17 cellular contexts compared by ENCODE assay signal in genomic region chr6:157596886-157597285, GRCh38.
A peak's percentile ranks its signal among the peaks of the same experiment; 100 is the strongest.
DNase-seq lines count a peak whose midpoint lies in the region; ATAC-seq and TF ChIP-seq lines count a peak whose summit lies in the region.
"Had no signal": no experiment of that assay in that cellular context is flagged by ENCODE, and none has a peak within 500 bp of the region (broad histone marks: within the 10 kb centered on the region; RNA-seq: fewer than 3 reads in every experiment).

No MANE protein-coding gene starts in this region.

- in situ Hi-C loops in transverse colon (cut with MboI; ENCODE audit: low pct_ligation_motif_present in 1 of 4, low pct_unique_long_range_greater_than_20kb in 1 of 4, low sequenced_read_pairs in 3 of 4): loop anchor here in 1 of 4 donors (25.0 kb wide), 1 partner anchor 210 kb away; the partner anchor contains the start of gene ZDHHC14

- H3K27me3 ChIP-seq in transverse colon (no peaks in the 10 kb centered on the region), spleen (replicated peaks in 1 of 7) (no peaks in the 10 kb centered on the region)
- H3K27me3 ChIP-seq: ascending aorta, BLaER1 had no signal

- H3K4me1 ChIP-seq in transverse colon (peaks cover 2 to 15% (median 9%) of the 10 kb centered on the region in 4 donors), spleen (peaks cover 0 to 25% (median 10%) of the 10 kb centered on the region in 6 donors)
- H3K4me1 ChIP-seq: ascending aorta had no signal

- TF ChIP-seq CTCF in LNCaP clone FGC (IDR thresholded peaks at IDR 0.05; ENCODE audit: control insufficient read depth, extremely low read depth, insufficient read depth) (no peak), coronary artery (IDR thresholded peaks at IDR 0.05) (no peak), transverse colon (IDR thresholded peaks at IDR 0.05) (no peak), spleen (IDR thresholded peaks at IDR 0.05 in 8 of 11, conservative IDR thresholded peaks at IDR 0.05 in 3 of 11) (no peak)

- H3K27ac ChIP-seq in coronary artery (peak overlapping the region; percentile 19 to 75), transverse colon (peak overlapping the region; percentile 57 to 66 (median 60)), spleen (no peak overlapping the region)
- H3K27ac ChIP-seq: ascending aorta, BLaER1, KMS-11, SK-N-MC had no signal

- TF ChIP-seq EP300 in transverse colon (IDR thresholded peaks at IDR 0.05; ENCODE audit: low read depth): no peak

- H3K9me3 ChIP-seq in transverse colon (no peaks in the 10 kb centered on the region), spleen (peaks cover 0 to 6% (median 0%) of the 10 kb centered on the region in 8 donors)
- H3K9me3 ChIP-seq: ascending aorta had no signal

- no peak for DNase-seq in LNCaP clone FGC (ENCODE audit: low read depth)
- no peak for DNase-seq in coronary artery (ENCODE audit: low spot score)
- peak; percentile 45 for DNase-seq in mesenteric fat pad (ENCODE audit: low spot score)
- DNase-seq in transverse colon: no peak
- DNase-seq in spleen: no peak
- no peak for DNase-seq in DMS153 (lab: John Stamatoyannopoulos, UW)
- DNase-seq: activated CD4-positive, alpha-beta T cell treated with anti-CD3 and anti-CD28 coated beads for 4 hours; DMS79 treated with DMSO at 0.1 percent for 48 hours; natural killer cell; NCI-H1092; NCI-H2107; T1000 had no signal

- H3K4me3 ChIP-seq in LNCaP clone FGC (ENCODE audit: low read depth, low read length) (peak overlapping the region; percentile 23), coronary artery (no peak overlapping the region), transverse colon (no peak overlapping the region), spleen (no peak overlapping the region)
- H3K4me3 ChIP-seq: ascending aorta, BLaER1, SK-N-MC had no signal

- ATAC-seq in GM21390 (IDR thresholded peaks at IDR 0.05; ENCODE audit: unreplicated experiment): no peak

- WGBS in transverse colon (ENCODE audit: low coverage in 1 of 2), 2 donors: 72 to 73% methylated on average over 12 to 15 of the region's 15 CpGs
- 94 to 97% (median 96%) methylated on average over 15 of the region's 15 CpGs for WGBS in spleen, 5 donors

- intact Hi-C loops in transverse colon (cut with DNase I; ENCODE audit: low total_unique reads) (no loop called here), spleen (cut with DNase I; ENCODE audit: low total_unique reads) (loop anchor here (10.0 kb wide), 1 partner anchor 282 kb away; no protein-coding TSS in a partner anchor)

- H3K36me3 ChIP-seq in transverse colon (no peaks in the 10 kb centered on the region), spleen (peaks cover 0 to 29% (median 0%) of the 10 kb centered on the region in 6 donors)

- no peak for TF ChIP-seq POLR2A in transverse colon (IDR thresholded peaks at IDR 0.05)
- no peak for TF ChIP-seq POLR2A in spleen (IDR thresholded peaks at IDR 0.05)

Comparison
In these comparisons a context has a peak if more than half of its experiments do, and no peak if none do; other contexts are left out.
1. H3K27ac ChIP-seq: peak in coronary artery (2 of 2) and transverse colon (4 of 4); none in spleen (0 of 8).